22 cellular contexts compared by ENCODE assay signal in genomic region chr11:23263466-23263865, GRCh38.
A peak's percentile ranks its signal among the peaks of the same experiment; 100 is the strongest.
DNase-seq lines count a peak whose midpoint lies in the region; ATAC-seq, FAIRE-seq and TF ChIP-seq lines count a peak whose summit lies in the region.
"Had no signal": no experiment of that assay in that cellular context is flagged by ENCODE, and none has a peak within 500 bp of the region (broad histone marks: within the 10 kb centered on the region; RNA-seq: fewer than 3 reads in every experiment).

No MANE protein-coding gene starts in this region.

- POLR2A ChIA-PET in A673 (lab: Charles Lee; ENCODE audit: low non-redundant PET): no interaction called here
- POLR2A ChIA-PET in CD4-positive, alpha-beta T cell (lab: Charles Lee): no interaction called here

- peaks cover 0 to 2% (median 0%) of the 10 kb centered on the region in 5 experiments for H3K9me3 Mint-ChIP-seq in brain
- peaks cover 8% of the 10 kb centered on the region for H3K9me3 Mint-ChIP-seq in CD4-positive, alpha-beta T cell

- H3K27ac ChIP-seq in A673 (ENCODE audit: low read depth, low read length, poor library complexity, severe bottlenecking): no peak overlapping the region
- H3K27ac ChIP-seq in CD4-positive, alpha-beta T cell (ENCODE audit: low read depth, low read length): no peak overlapping the region
- H3K27ac ChIP-seq: C4-2B, Peyer's patch, SK-N-MC had no signal

- peaks cover 18% of the 10 kb centered on the region for H3K4me1 Mint-ChIP-seq in brain
- H3K4me1 Mint-ChIP-seq in CD4-positive, alpha-beta T cell (ENCODE audit: low read depth): no peaks in the 10 kb centered on the region
- H3K4me1 Mint-ChIP-seq: T-cell had no signal

- DNase-seq in A673 (ENCODE audit: low spot score) (peak; percentile 0), LHCN-M2 (ENCODE audit: low read depth) (peak; percentile 49), NCI-H69 (lab: John Stamatoyannopoulos, UW) (peak; percentile 97), D721Med (ENCODE audit: insufficient read length, low spot score) (no peak)
- DNase-seq in CD4-positive, alpha-beta T cell: no peak
- DNase-seq: ACHN; AML-193; EL; GOT3; NCI-H1930; NK-92 treated with Interleukin-12 subunit alpha and Interleukin-12 subunit beta, amount 100 ng/mL, for 24 hours; Peyer's patch; T-cell had no signal

- no peak for FAIRE-seq in D721Med (lab: Jason Lieb, UNC)
- FAIRE-seq: GM12878, K562 had no signal

- BruUV-seq in A673 (replicated peaks; lab: Mats Ljungman, UMichigan): no TSS peak

- no peak for TF ChIP-seq POLR2A in GM18505 (IDR thresholded peaks at IDR 0.05; ENCODE audit: borderline replicate concordance, extremely low read depth, insufficient read depth, insufficient read length)

- ATAC-seq in GM18505 (IDR thresholded peaks at IDR 0.05; ENCODE audit: unreplicated experiment): no peak
- no peak for ATAC-seq in CD4-positive, alpha-beta T cell (ENCODE audit: poor library complexity)
- ATAC-seq in GM18909 (IDR thresholded peaks at IDR 0.05; ENCODE audit: poor library complexity, unreplicated experiment): no peak
- ATAC-seq: GM12878, HCT116, K562, Right ventricle myocardium inferior, T-cell had no signal

- H3K27me3 ChIP-seq in A673 (replicated peaks; ENCODE audit: insufficient read depth, low read depth, low read length, poor library complexity): no peaks in the 10 kb centered on the region
- H3K27me3 ChIP-seq in CD4-positive, alpha-beta T cell (ENCODE audit: control insufficient read depth, insufficient read depth, low read length): no peaks in the 10 kb centered on the region
- H3K27me3 ChIP-seq: Peyer's patch had no signal

- H3K36me3 Mint-ChIP-seq in brain: no peaks in the 10 kb centered on the region
- no peaks in the 10 kb centered on the region for H3K36me3 Mint-ChIP-seq in CD4-positive, alpha-beta T cell (ENCODE audit: low read depth)
- H3K36me3 Mint-ChIP-seq: T-cell had no signal

- peak overlapping the region in 3 of 5 experiments; percentile 45 to 75 (median 63) for H3K27ac Mint-ChIP-seq in brain
- H3K27ac Mint-ChIP-seq in CD4-positive, alpha-beta T cell: no peak overlapping the region
- H3K27ac Mint-ChIP-seq: T-cell had no signal

- H3K4me3 Mint-ChIP-seq in brain: no peak overlapping the region
- H3K4me3 Mint-ChIP-seq in CD4-positive, alpha-beta T cell: no peak overlapping the region
- H3K4me3 Mint-ChIP-seq: T-cell had no signal

- no peaks in the 10 kb centered on the region for H3K4me1 ChIP-seq in A673 (ENCODE audit: insufficient read depth, low read length, poor library complexity, severe bottlenecking)
- H3K4me1 ChIP-seq: Peyer's patch had no signal

- H3K4me3 ChIP-seq in A673 (ENCODE audit: low read depth, low read length, poor library complexity, severe bottlenecking): no peak overlapping the region
- H3K4me3 ChIP-seq: GM12878, K562, Peyer's patch, SK-N-MC had no signal

- peaks cover 4% of the 10 kb centered on the region for H3K27me3 Mint-ChIP-seq in brain
- H3K27me3 Mint-ChIP-seq in CD4-positive, alpha-beta T cell: no peaks in the 10 kb centered on the region
- H3K27me3 Mint-ChIP-seq: T-cell had no signal

- intact Hi-C loops in A673 (cut with micrococcal nuclease; ENCODE audit: unreplicated experiment): no loop called here
- intact Hi-C loops in CD4-positive, alpha-beta T cell (cut with DNase I, micrococcal nuclease): no loop called here

- H3K36me3 ChIP-seq in A673 (ENCODE audit: insufficient read depth, low read length, poor library complexity, severe bottlenecking): no peaks in the 10 kb centered on the region
- H3K36me3 ChIP-seq: Peyer's patch had no signal

- H3K9me3 ChIP-seq in A673 (ENCODE audit: low read depth, low read length, poor library complexity, severe bottlenecking): no peaks in the 10 kb centered on the region
- H3K9me3 ChIP-seq in CD4-positive, alpha-beta T cell (ENCODE audit: control insufficient read depth, low read length): peaks cover 11% of the 10 kb centered on the region
- H3K9me3 ChIP-seq: Peyer's patch had no signal

- CTCF ChIA-PET in A673 (lab: Charles Lee): no interaction called here
- CTCF ChIA-PET in CD4-positive, alpha-beta T cell (lab: Charles Lee): no interaction called here

- no peak for TF ChIP-seq CTCF in A673 (conservative IDR thresholded peaks at IDR 0.05; ENCODE audit: low read depth, low read length)
- TF ChIP-seq CTCF in brain (conservative IDR thresholded peaks at IDR 0.05): no peak
- TF ChIP-seq CTCF in CD4-positive, alpha-beta T cell (IDR thresholded peaks at IDR 0.05): no peak
- no peak for TF ChIP-seq CTCF in D721Med (IDR thresholded peaks at IDR 0.05; ENCODE audit: insufficient read depth, missing control alignments)

Comparison
In these comparisons a context has a peak if more than half of its experiments do, and no peak if none do; other contexts are left out.
1. DNase-seq: peak in A673 (single experiment), LHCN-M2 (single experiment) and NCI-H69 (single experiment); none in CD4-positive, alpha-beta T cell (0 of 10) and D721Med (single experiment).